ENCODE assay signal across 1 cellular context in the genomic region with DNA sequence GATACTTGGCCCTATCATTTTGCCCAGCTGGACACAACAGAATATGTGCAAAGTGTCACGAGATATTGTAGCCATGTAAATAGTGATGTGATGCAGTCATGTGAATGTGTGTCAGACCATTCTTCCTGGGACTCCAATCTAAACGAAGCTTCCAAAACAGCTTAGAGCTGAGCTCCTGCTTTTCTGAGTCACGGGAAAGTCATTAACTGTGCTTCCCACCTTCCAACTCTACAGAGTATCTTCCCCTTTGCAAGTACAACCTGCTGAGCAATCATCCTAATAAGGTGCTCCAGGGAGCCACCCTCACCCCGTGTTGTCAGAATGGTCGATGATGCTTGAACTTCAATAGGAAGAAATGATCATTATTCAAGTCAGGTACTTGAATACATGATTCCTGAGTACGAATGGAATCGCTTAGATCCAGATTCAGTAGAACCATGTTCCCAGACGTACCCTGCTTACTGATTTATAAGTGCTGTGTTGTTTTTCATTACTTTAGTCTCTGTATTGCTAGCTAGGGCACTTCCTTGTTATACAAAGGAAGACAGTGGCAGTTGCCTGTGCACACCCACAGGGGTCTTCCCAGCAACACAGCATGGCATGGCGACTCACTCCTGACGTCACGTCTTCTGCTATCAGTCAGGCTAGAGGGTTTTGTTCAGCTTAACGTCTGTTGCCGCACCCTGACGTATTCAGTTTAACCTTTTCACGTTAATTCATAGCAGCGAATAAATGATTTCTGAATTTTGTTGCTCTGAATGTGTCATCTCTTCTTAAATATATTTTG.
TF ChIP-seq lines count a peak whose summit lies in the region.

No MANE protein-coding gene starts in this region.

TF ChIP-seq in SK-N-SH treated with all-trans-retinoic acid at 6 μM for 48 hours, 23 proteins besides CTCF, POLR2A, EP300 and RAD21 (continued from another document):
- TF ChIP-seq, protein P1, sequence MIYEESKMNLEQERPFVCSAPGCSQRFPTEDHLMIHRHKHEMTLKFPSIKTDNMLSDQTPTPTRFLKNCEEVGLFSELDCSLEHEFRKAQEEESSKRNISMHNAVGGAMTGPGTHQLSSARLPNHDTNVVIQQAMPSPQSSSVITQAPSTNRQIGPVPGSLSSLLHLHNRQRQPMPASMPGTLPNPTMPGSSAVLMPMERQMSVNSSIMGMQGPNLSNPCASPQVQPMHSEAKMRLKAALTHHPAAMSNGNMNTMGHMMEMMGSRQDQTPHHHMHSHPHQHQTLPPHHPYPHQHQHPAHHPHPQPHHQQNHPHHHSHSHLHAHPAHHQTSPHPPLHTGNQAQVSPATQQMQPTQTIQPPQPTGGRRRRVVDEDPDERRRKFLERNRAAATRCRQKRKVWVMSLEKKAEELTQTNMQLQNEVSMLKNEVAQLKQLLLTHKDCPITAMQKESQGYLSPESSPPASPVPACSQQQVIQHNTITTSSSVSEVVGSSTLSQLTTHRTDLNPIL (CRISPR knock-in tag; IDR thresholded peaks at IDR 0.05; ENCODE audit: low read depth), result no peak
- no peak for TF ChIP-seq ZNF8 (CRISPR knock-in tag; IDR thresholded peaks at IDR 0.05)
